In genomic region chr6:147211831-147212230, GRCh38 we compare ENCODE assay signal across 26 cellular contexts. TPM values are rescaled to one million over a fixed set of nuclear protein-coding genes. Genes with fewer than 3 reads are reported as not detected.
DNase-seq lines count a peak whose midpoint lies in the region; ATAC-seq, FAIRE-seq and TF ChIP-seq lines count a peak whose summit lies in the region.
"Had no signal": no experiment of that assay in that cellular context is flagged by ENCODE, and none has a peak within 500 bp of the region (broad histone marks: within the 10 kb centered on the region; RNA-seq: fewer than 3 reads in every experiment).

No MANE protein-coding gene starts in this region.

- H3K4me2 ChIP-seq in HepG2 (ENCODE audit: low read depth, low read length): no peak overlapping the region
- no peak overlapping the region for H3K4me2 ChIP-seq in neuronal stem cell (ENCODE audit: insufficient read depth, low read length, poor library complexity, severe bottlenecking)
- H3K4me2 ChIP-seq: BLaER1, SK-N-SH had no signal

- no peak for TF ChIP-seq RAD21 in HepG2 (CRISPR knock-in tag; IDR thresholded peaks at IDR 0.05)

- TF ChIP-seq CTCF in HepG2 (CRISPR knock-in tag; IDR thresholded peaks at IDR 0.05): no peak
- no peak for TF ChIP-seq CTCF in right lobe of liver (IDR thresholded peaks at IDR 0.05)
- no peak for TF ChIP-seq CTCF in dorsolateral prefrontal cortex (IDR thresholded peaks at IDR 0.05 in 54 of 56, conservative IDR thresholded peaks at IDR 0.05 in 2 of 56; ENCODE audit: low read depth in 1 of 56, partially characterized antibody in 56 of 56)

- peaks cover 5% of the 10 kb centered on the region for H3K4me1 ChIP-seq in HepG2 (ENCODE audit: insufficient read depth, low read length)
- H3K4me1 ChIP-seq in right lobe of liver: no peaks in the 10 kb centered on the region
- H3K4me1 ChIP-seq in neuronal stem cell (ENCODE audit: control insufficient read depth in 2 of 2, insufficient read depth in 1 of 2, low read depth in 1 of 2, low read length in 2 of 2): peaks cover 0 to 3% of the 10 kb centered on the region in 2 donors
- H3K4me1 ChIP-seq: BLaER1 had no signal

- intact Hi-C loops in HepG2 (cut with micrococcal nuclease; ENCODE audit: unreplicated experiment): no loop called here
- intact Hi-C loops in right lobe of liver (cut with DNase I): no loop called here
- intact Hi-C loops in dorsolateral prefrontal cortex (cut with DNase I): no loop called here

- 97% methylated on average over 4 of the region's 4 CpGs for WGBS in HepG2 (ENCODE audit: low lambda C conversion rate)
- WGBS in right lobe of liver (ENCODE audit: insufficient coverage, low coverage, low lambda C conversion rate, missing lambda C conversion rate): 81% methylated on average over 4 of the region's 4 CpGs
- no CpG with 5 or more reads among the region's 4 CpGs for WGBS in neuronal stem cell (ENCODE audit: extremely low coverage in 2 of 2, insufficient read length in 2 of 2, insufficient replicate concordance in 1 of 2), 2 donors

- ATAC-seq in HepG2 (no peak), right lobe of liver (no peak), HG02678 (IDR thresholded peaks at IDR 0.05; ENCODE audit: unreplicated experiment) (no peak), HG03442 (IDR thresholded peaks at IDR 0.05; ENCODE audit: unreplicated experiment) (no peak)
- ATAC-seq: Panc1 had no signal

- no peak overlapping the region for H2BK5ac ChIP-seq in neuronal stem cell (ENCODE audit: low read length)

- H3K4me3 ChIP-seq in HepG2 (replicated peaks in 1 of 3; ENCODE audit: insufficient read depth in 1 of 3, low read depth in 2 of 3, low read length in 3 of 3) (no peak overlapping the region), right lobe of liver (no peak overlapping the region), dorsolateral prefrontal cortex (peak overlapping the region in 3 of 59 donors; percentile 1 to 5 (median 4)), neuronal stem cell (ENCODE audit: low read length in 2 of 2) (no peak overlapping the region)
- H3K4me3 ChIP-seq: BLaER1, GM23248 had no signal

- H4K20me1 ChIP-seq in HepG2 (ENCODE audit: insufficient read depth, low read length): no peaks in the 10 kb centered on the region

- no peaks in the 10 kb centered on the region; a peak in 1 of 5 replicates for H3K36me3 ChIP-seq in HepG2 (replicated peaks in 1 of 2; ENCODE audit: control insufficient read depth in 1 of 2, insufficient read depth in 2 of 2, low read length in 2 of 2)
- no peaks in the 10 kb centered on the region for H3K36me3 ChIP-seq in right lobe of liver
- H3K36me3 ChIP-seq in neuronal stem cell (replicated peaks in 1 of 2; ENCODE audit: control insufficient read depth in 2 of 2, insufficient read depth in 2 of 2, low read length in 2 of 2): no peaks in the 10 kb centered on the region
- H3K36me3 ChIP-seq: BLaER1 had no signal

- in situ Hi-C loops in HepG2 (cut with HindIII; ENCODE audit: extremely low pct_ligation_motif_present, low pct_unique_long_range_greater_than_20kb): no loop called here

- H3K79me1 ChIP-seq in neuronal stem cell (ENCODE audit: low read depth, low read length): no peaks in the 10 kb centered on the region

- H2AFZ ChIP-seq in HepG2 (ENCODE audit: low read length): no peak overlapping the region
- no peak overlapping the region for H2AFZ ChIP-seq in neuronal stem cell (ENCODE audit: low read length)
- H2AFZ ChIP-seq: GM23248 had no signal

- no TSS peak for BruUV-seq in HepG2 (replicated peaks; lab: Mats Ljungman, UMichigan)

- DNase-seq in HepG2 (ENCODE audit: low spot score) (no peak), right lobe of liver (no peak), dorsolateral prefrontal cortex (no peak), pons (ENCODE audit: low spot score) (peak; percentile 8), nucleus accumbens (lab: John Stamatoyannopoulos, UW) (no peak), neuronal stem cell (ENCODE audit: low spot score) (no peak)
- DNase-seq: 8988T; CD4-positive, alpha-beta memory T cell; COR-L47; DMS53; GM23248; H7; Karpas-422; NCI-H1092; NCI-H1417 treated with DMSO at 0.1 percent for 48 hours; NCI-H1694 treated with DMSO at 0.1 percent for 48 hours; NCI-H2081 treated with DMSO at 0.1 percent for 48 hours; NCI-H2171; NCI-H226; NCI-H510A; SIG-M5; SK-N-SH had no signal

- H3K4ac ChIP-seq in neuronal stem cell (ENCODE audit: low read length): no peak overlapping the region

- POLR2A ChIA-PET in HepG2 (lab: Yijun Ruan, JAX): no interaction called here

- H4K8ac ChIP-seq in neuronal stem cell (ENCODE audit: low read depth, low read length): no peak overlapping the region

- H2BK120ac ChIP-seq in neuronal stem cell (ENCODE audit: low read depth, low read length): no peak overlapping the region

- H2BK12ac ChIP-seq in neuronal stem cell (ENCODE audit: low read length): no peak overlapping the region

- TF ChIP-seq POLR2A in HepG2 (IDR thresholded peaks at IDR 0.05; ENCODE audit: insufficient read depth in 1 of 2, low read depth in 2 of 2, low read length in 2 of 2) (no peak), right lobe of liver (IDR thresholded peaks at IDR 0.05) (no peak)

- H3K27me3 ChIP-seq in HepG2 (ENCODE audit: control insufficient read depth in 1 of 2, insufficient read depth in 2 of 2, low read length in 2 of 2) (no peaks in the 10 kb centered on the region), right lobe of liver (no peaks in the 10 kb centered on the region), dorsolateral prefrontal cortex (no peaks in the 10 kb centered on the region), neuronal stem cell (ENCODE audit: control insufficient read depth in 3 of 3, insufficient read depth in 3 of 3, low read depth in 1 of 3, low read length in 3 of 3) (no peaks in the 10 kb centered on the region)
- H3K27me3 ChIP-seq: BLaER1 had no signal

- H3K9ac ChIP-seq in HepG2 (ENCODE audit: insufficient read depth, low read depth, low read length) (no peak overlapping the region), neuronal stem cell (ENCODE audit: low read depth, low read length, poor library complexity) (no peak overlapping the region)
- H3K9ac ChIP-seq: BLaER1, GM23248, SK-N-SH had no signal

- TF ChIP-seq EP300 in HepG2 (IDR thresholded peaks at IDR 0.05; ENCODE audit: low read depth in 2 of 2, low read length in 2 of 2) (no peak), HepG2 (CRISPR knock-in tag; IDR thresholded peaks at IDR 0.05; ENCODE audit: borderline replicate concordance) (no peak)

- H3K23ac ChIP-seq in neuronal stem cell (ENCODE audit: low read depth, low read length, poor library complexity): no peak overlapping the region

- CTCF ChIA-PET in HepG2 (lab: Yijun Ruan, JAX; ENCODE audit: low intra/inter-chr PET ratio, low total read pairs): no interaction called here

- H3K14ac ChIP-seq in neuronal stem cell (ENCODE audit: low read length): no peak overlapping the region

- no peak for FAIRE-seq in HepG2 (lab: Jason Lieb, UNC)

- no peak overlapping the region for H2BK15ac ChIP-seq in neuronal stem cell (ENCODE audit: low read length)

- H3K27ac ChIP-seq in HepG2 (ENCODE audit: extremely low read length, insufficient read depth, low read length) (no peak overlapping the region), right lobe of liver (no peak overlapping the region), dorsolateral prefrontal cortex (peak overlapping the region in 36 of 59 donors; percentile 0 to 69 (median 34)), neuronal stem cell (replicated peaks; ENCODE audit: low read length) (no peak overlapping the region)
- H3K27ac ChIP-seq: BLaER1, GM23248 had no signal

- H3K79me2 ChIP-seq in HepG2 (ENCODE audit: insufficient read depth, low read length): peaks cover under 1% of the 10 kb centered on the region

- no peak overlapping the region for H3K18ac ChIP-seq in neuronal stem cell (ENCODE audit: low read length)

- H4K91ac ChIP-seq in neuronal stem cell (ENCODE audit: low read depth, low read length, poor library complexity): no peak overlapping the region

- H2AK5ac ChIP-seq in neuronal stem cell (ENCODE audit: low read depth, low read length): no peak overlapping the region

- H3K9me3 ChIP-seq in HepG2 (ENCODE audit: low read length): no peaks in the 10 kb centered on the region
- H3K9me3 ChIP-seq in right lobe of liver: no peaks in the 10 kb centered on the region
- no peaks in the 10 kb centered on the region for H3K9me3 ChIP-seq in neuronal stem cell (replicated peaks in 1 of 2; ENCODE audit: control insufficient read depth in 2 of 2, insufficient read depth in 1 of 2, low read depth in 1 of 2, low read length in 2 of 2)
- H3K9me3 ChIP-seq: BLaER1, SK-N-SH had no signal

TF ChIP-seq in HepG2, 621 proteins besides CTCF, POLR2A, EP300 and RAD21 (continues in another document):
- no peak for TF ChIP-seq ZNF10 (CRISPR knock-in tag; IDR thresholded peaks at IDR 0.05; ENCODE audit: borderline replicate concordance, low read depth)
- TF ChIP-seq KDM2A (CRISPR knock-in tag; IDR thresholded peaks at IDR 0.05; ENCODE audit: borderline replicate concordance, low read depth): no peak
- no peak for TF ChIP-seq RORA (CRISPR knock-in tag; IDR thresholded peaks at IDR 0.05)

RNA-seq across cellular contexts. Expression of gene STXBP5, which starts 7.6 kb away (rescaled TPM):
- 19.4 and 21.8 TPM in 2 replicates for total RNA-seq in HepG2 (2016; rRNA removed; fragmentation: Illumina TruSeq; extraction: Trizol)
- 3.0 and 4.1 TPM in 2 replicates for total RNA-seq in HepG2 (2016; cell fraction: cytosol; rRNA removed; fragmentation: Illumina TruSeq; extraction: Trizol; ENCODE audit: low read depth)
- total RNA-seq in HepG2 (2016; cell fraction: insoluble cytoplasmic fraction; rRNA removed; fragmentation: Illumina TruSeq; extraction: Trizol): 18.5 and 18.8 TPM in 2 replicates
- 6.7 and 8.3 TPM in 2 replicates for total RNA-seq in HepG2 (2016; cell fraction: membrane; rRNA removed; fragmentation: Illumina TruSeq; extraction: Trizol)
- 36.7 and 39.8 TPM in 2 replicates for total RNA-seq in HepG2 (2016; cell fraction: nucleus; rRNA removed; fragmentation: Illumina TruSeq; extraction: Trizol)
- 8.8 and 9.5 TPM in 2 replicates for polyA plus RNA-seq in HepG2 (2011; rRNA removed)
- 3.9 and 6.8 TPM in 2 replicates for polyA plus RNA-seq in HepG2 (2011; cell fraction: cytosol; rRNA removed)
- polyA plus RNA-seq in HepG2 (2011; cell fraction: nucleus; rRNA removed): 7.1 and 11.0 TPM in 2 replicates
- 5.4 and 7.4 TPM in 2 replicates for polyA plus RNA-seq in HepG2 (2012)
- polyA plus RNA-seq in HepG2 (2016; cell fraction: cytosol; fragmentation: Illumina TruSeq; extraction: Trizol; ENCODE audit: low read depth): 0.29 and 0.48 TPM in 2 replicates
- 10.8 and 12.3 TPM in 2 replicates for polyA plus RNA-seq in HepG2 (2016; cell fraction: insoluble cytoplasmic fraction; fragmentation: Illumina TruSeq; extraction: Trizol; ENCODE audit: low read depth)
- polyA plus RNA-seq in HepG2 (2016; cell fraction: membrane; fragmentation: Illumina TruSeq; extraction: Trizol; ENCODE audit: low read depth): 1.5 and 1.9 TPM in 2 replicates
- polyA plus RNA-seq in HepG2 (2016; cell fraction: nucleus; fragmentation: Illumina TruSeq; extraction: Trizol; ENCODE audit: insufficient read depth, low read depth): 14.3 and 16.7 TPM in 2 replicates
- polyA minus RNA-seq in HepG2 (2011; rRNA and poly(A)+ RNA removed; ENCODE audit: low replicate concordance): 22.2 and 28.0 TPM in 2 replicates
- polyA minus RNA-seq in HepG2 (2011; cell fraction: cytosol; rRNA and poly(A)+ RNA removed): 22.2 and 25.0 TPM in 2 replicates
- polyA minus RNA-seq in HepG2 (2011; cell fraction: nucleus; rRNA and poly(A)+ RNA removed): 87.7 and 92.5 TPM in 2 replicates
- 1 to 10 TPM; 3.9 to 7.6 (median 5.7) TPM for total RNA-seq in right lobe of liver
- 100 to 1,000 TPM in 61 of 120 experiments, 10 to 100 TPM in 59; 45.2 to 134 (median 101) TPM for total RNA-seq in dorsolateral prefrontal cortex
- polyA plus RNA-seq in neuronal stem cell (2013, experiment 1 of 2): 2.3 TPM
- polyA plus RNA-seq in neuronal stem cell (2013, experiment 2 of 2): 2.6 TPM

Comparison
In these comparisons a context has a peak if more than half of its experiments do, and no peak if none do; other contexts are left out.
1. H3K27ac ChIP-seq: peak in dorsolateral prefrontal cortex (36 of 59); none in HepG2 (single experiment), right lobe of liver (0 of 3) and neuronal stem cell (single experiment).